Comparison of ENCODE assay signal across 18 cellular contexts in the genomic region with DNA sequence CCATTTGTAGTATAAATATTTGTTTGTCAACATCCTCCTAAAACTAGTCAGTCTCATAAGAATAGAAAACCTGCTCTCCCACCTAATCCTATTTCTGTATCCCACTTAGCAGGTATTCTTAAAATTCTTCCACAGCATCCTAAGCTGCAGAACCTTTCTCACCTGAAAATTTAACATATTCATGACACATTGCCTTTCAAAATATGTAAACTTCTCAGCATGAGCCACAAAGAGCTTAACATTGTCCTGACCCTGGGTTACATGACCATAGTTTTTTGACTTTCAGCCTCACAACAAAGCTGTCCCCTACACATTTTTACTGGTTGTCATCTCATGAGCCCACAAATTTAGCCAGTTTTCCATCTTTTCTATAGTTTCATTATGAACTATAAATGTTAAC.
DNase-seq lines count a peak whose midpoint lies in the region; ATAC-seq and TF ChIP-seq lines count a peak whose summit lies in the region.
"Had no signal": no experiment of that assay in that cellular context is flagged by ENCODE, and none has a peak within 500 bp of the region (broad histone marks: within the 10 kb centered on the region; RNA-seq: fewer than 3 reads in every experiment).

No MANE protein-coding gene starts in this region.

- no peak overlapping the region for H2AFZ ChIP-seq in GM23338

- H3K36me3 ChIP-seq in GM23338 (ENCODE audit: insufficient read depth) (no peaks in the 10 kb centered on the region), HUES64 (ENCODE audit: insufficient read depth, low read length) (no peaks in the 10 kb centered on the region), endodermal cell (ENCODE audit: control insufficient read depth, insufficient read depth, low read length) (no peaks in the 10 kb centered on the region)

- no peak for TF ChIP-seq CTCF in GM23338 (conservative IDR thresholded peaks at IDR 0.05; ENCODE audit: low read depth in 2 of 2)
- TF ChIP-seq CTCF in endodermal cell (conservative IDR thresholded peaks at IDR 0.05) = no peak

- H3K27ac Mint-ChIP-seq in GM23338 (no peak overlapping the region), endodermal cell (peak overlapping the region; percentile 11)
- H3K27ac Mint-ChIP-seq: CD4-positive, alpha-beta T cell; IgD-negative memory B cell had no signal

- H3K4me1 Mint-ChIP-seq in GM23338 (peaks cover 32% of the 10 kb centered on the region), endodermal cell (peaks cover 34% of the 10 kb centered on the region)
- H3K4me1 Mint-ChIP-seq: IgD-negative memory B cell had no signal

- H3K27me3 ChIP-seq in GM23338 (ENCODE audit: insufficient read depth) = no peaks in the 10 kb centered on the region
- H3K27me3 ChIP-seq in HUES64 (ENCODE audit: insufficient read depth, low read length) = no peaks in the 10 kb centered on the region
- no peaks in the 10 kb centered on the region for H3K27me3 ChIP-seq in endodermal cell (ENCODE audit: control insufficient read depth, insufficient read depth, low read length, poor library complexity, severe bottlenecking)

- H3K4me1 ChIP-seq in GM23338 (ENCODE audit: insufficient read depth) (peaks cover 24% of the 10 kb centered on the region), HUES64 (ENCODE audit: insufficient read depth, low read length) (peaks cover 29% of the 10 kb centered on the region), endodermal cell (ENCODE audit: control insufficient read depth, insufficient read depth, low read length) (peaks cover 10% of the 10 kb centered on the region)
- H3K4me1 ChIP-seq: A549 had no signal

- H3K36me3 Mint-ChIP-seq in GM23338 (ENCODE audit: low read depth) (peaks cover 5% of the 10 kb centered on the region; the same call in 2 of the 3 replicates), endodermal cell (ENCODE audit: low read depth) (no peaks in the 10 kb centered on the region)
- H3K36me3 Mint-ChIP-seq: IgD-negative memory B cell had no signal

- H3K4me3 ChIP-seq in GM23338 (no peak overlapping the region), HUES64 (ENCODE audit: low read length) (no peak overlapping the region), endodermal cell (ENCODE audit: low read length) (no peak overlapping the region)
- H3K4me3 ChIP-seq: A549 had no signal

- H4K20me1 ChIP-seq in GM23338 (replicated peaks; ENCODE audit: insufficient read depth) = no peaks in the 10 kb centered on the region

- H3K4me2 ChIP-seq in GM23338 = no peak overlapping the region
- H3K4me2 ChIP-seq: A549 had no signal

- H3K9me3 Mint-ChIP-seq in GM23338 (peaks cover 7% of the 10 kb centered on the region), endodermal cell (peaks cover 9% of the 10 kb centered on the region)
- H3K9me3 Mint-ChIP-seq: CD4-positive, alpha-beta T cell had no signal

- DNase-seq in GM23338 (ENCODE audit: low spot score) (peak; percentile 45), endodermal cell (no peak), iPS-NIHi11 (ENCODE audit: low spot score) (peak; percentile 6), NCI-H146 treated with DMSO at 0.1 percent for 48 hours (lab: John Stamatoyannopoulos, UW; ENCODE audit: unreplicated experiment) (no peak)
- DNase-seq: AML-193; Caco-2; CD4-positive, alpha-beta T cell; KBM-7 had no signal

- H3K9me2 ChIP-seq in GM23338 (ENCODE audit: insufficient read depth) = no peaks in the 10 kb centered on the region

- no peaks in the 10 kb centered on the region for H3K79me2 ChIP-seq in GM23338 (replicated peaks; ENCODE audit: insufficient read depth)

- ATAC-seq in GM23338 (peak; percentile 81), GM18517 (IDR thresholded peaks at IDR 0.05; ENCODE audit: unreplicated experiment) (no peak), HG03469 (IDR thresholded peaks at IDR 0.05; ENCODE audit: unreplicated experiment) (no peak), HG03520 (IDR thresholded peaks at IDR 0.05; ENCODE audit: unreplicated experiment) (no peak)
- ATAC-seq: A549, HepG2 had no signal

- H3K27ac ChIP-seq in GM23338 (ENCODE audit: low read depth) (peak overlapping the region; percentile 46; the same call in 1 of the 2 replicates), HUES64 (ENCODE audit: low read depth, low read length) (peak overlapping the region; percentile 75; the same call in 1 of the 2 replicates), endodermal cell (ENCODE audit: low read depth, low read length) (no peak overlapping the region)
- H3K27ac ChIP-seq: 22Rv1, A549, C4-2B, HL-60 had no signal

- H3K4me3 Mint-ChIP-seq in GM23338 (no peak overlapping the region), endodermal cell (no peak overlapping the region)
- H3K4me3 Mint-ChIP-seq: CD4-positive, alpha-beta T cell had no signal

- H3K27me3 Mint-ChIP-seq in GM23338 (ENCODE audit: insufficient read depth, low read depth, poor library complexity) (no peaks in the 10 kb centered on the region), endodermal cell (ENCODE audit: insufficient read depth) (peaks cover 1% of the 10 kb centered on the region)
- H3K27me3 Mint-ChIP-seq: CD4-positive, alpha-beta T cell; IgD-negative memory B cell had no signal

- H3K9ac ChIP-seq in HUES64 (ENCODE audit: low read depth, low read length) (no peak overlapping the region), endodermal cell (ENCODE audit: extremely low read depth, low read length, poor library complexity, severe bottlenecking) (no peak overlapping the region)

- H3F3A ChIP-seq in GM23338 (replicated peaks; ENCODE audit: low read depth) = no peaks in the 10 kb centered on the region

- peaks cover 3% of the 10 kb centered on the region; the same call in 1 of the 2 replicates for H3K9me3 ChIP-seq in HUES64 (ENCODE audit: insufficient read depth, low read depth, low read length)
- peaks cover 10% of the 10 kb centered on the region for H3K9me3 ChIP-seq in endodermal cell (ENCODE audit: control insufficient read depth, low read length)
- H3K9me3 ChIP-seq: A549 had no signal

TF ChIP-seq in GM23338, 12 proteins besides CTCF, POLR2A, EP300 and RAD21:
- TF ChIP-seq NANOG (IDR thresholded peaks at IDR 0.05; ENCODE audit: borderline replicate concordance) = peak; percentile 35; the same call in 1 of the 2 replicates
- TF ChIP-seq, protein P1, sequence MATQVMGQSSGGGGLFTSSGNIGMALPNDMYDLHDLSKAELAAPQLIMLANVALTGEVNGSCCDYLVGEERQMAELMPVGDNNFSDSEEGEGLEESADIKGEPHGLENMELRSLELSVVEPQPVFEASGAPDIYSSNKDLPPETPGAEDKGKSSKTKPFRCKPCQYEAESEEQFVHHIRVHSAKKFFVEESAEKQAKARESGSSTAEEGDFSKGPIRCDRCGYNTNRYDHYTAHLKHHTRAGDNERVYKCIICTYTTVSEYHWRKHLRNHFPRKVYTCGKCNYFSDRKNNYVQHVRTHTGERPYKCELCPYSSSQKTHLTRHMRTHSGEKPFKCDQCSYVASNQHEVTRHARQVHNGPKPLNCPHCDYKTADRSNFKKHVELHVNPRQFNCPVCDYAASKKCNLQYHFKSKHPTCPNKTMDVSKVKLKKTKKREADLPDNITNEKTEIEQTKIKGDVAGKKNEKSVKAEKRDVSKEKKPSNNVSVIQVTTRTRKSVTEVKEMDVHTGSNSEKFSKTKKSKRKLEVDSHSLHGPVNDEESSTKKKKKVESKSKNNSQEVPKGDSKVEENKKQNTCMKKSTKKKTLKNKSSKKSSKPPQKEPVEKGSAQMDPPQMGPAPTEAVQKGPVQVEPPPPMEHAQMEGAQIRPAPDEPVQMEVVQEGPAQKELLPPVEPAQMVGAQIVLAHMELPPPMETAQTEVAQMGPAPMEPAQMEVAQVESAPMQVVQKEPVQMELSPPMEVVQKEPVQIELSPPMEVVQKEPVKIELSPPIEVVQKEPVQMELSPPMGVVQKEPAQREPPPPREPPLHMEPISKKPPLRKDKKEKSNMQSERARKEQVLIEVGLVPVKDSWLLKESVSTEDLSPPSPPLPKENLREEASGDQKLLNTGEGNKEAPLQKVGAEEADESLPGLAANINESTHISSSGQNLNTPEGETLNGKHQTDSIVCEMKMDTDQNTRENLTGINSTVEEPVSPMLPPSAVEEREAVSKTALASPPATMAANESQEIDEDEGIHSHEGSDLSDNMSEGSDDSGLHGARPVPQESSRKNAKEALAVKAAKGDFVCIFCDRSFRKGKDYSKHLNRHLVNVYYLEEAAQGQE (IDR thresholded peaks at IDR 0.05; ENCODE audit: unreplicated experiment) = no peak
- no peak for TF ChIP-seq JUNB (IDR thresholded peaks at IDR 0.05; ENCODE audit: unreplicated experiment)

Comparison
In these comparisons a context has a peak if more than half of its experiments do, and no peak if none do; other contexts are left out.
1. DNase-seq: peak in GM23338 (single experiment) and iPS-NIHi11 (single experiment); none in endodermal cell (single experiment) and NCI-H146 treated with DMSO at 0.1 percent for 48 hours (single experiment).